ENCODE assay signal across 9 cellular contexts in the genomic region with DNA sequence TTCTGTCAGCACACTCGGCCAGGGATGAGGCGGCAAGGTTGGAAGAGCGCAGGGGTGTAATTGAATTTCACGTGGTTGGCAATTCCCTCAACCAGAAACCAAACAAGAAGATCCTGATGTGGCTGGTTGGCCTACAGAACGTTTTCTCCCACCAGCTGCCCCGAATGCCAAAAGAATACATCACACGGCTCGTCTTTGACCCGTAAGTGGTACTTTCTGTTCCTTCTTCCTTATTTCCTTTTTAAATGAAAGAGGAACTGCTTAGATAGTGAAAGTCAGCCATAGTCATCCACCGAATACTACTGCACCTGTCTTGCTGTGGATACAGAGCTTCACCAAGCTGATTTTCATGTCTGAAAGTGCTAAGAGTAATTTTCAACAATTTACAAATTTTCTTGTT.
DNase-seq lines count a peak whose midpoint lies in the region; ATAC-seq and TF ChIP-seq lines count a peak whose summit lies in the region.
"Had no signal": no experiment of that assay in that cellular context is flagged by ENCODE, and none has a peak within 500 bp of the region (broad histone marks: within the 10 kb centered on the region; RNA-seq: fewer than 3 reads in every experiment).

No MANE protein-coding gene starts in this region.

- no peaks in the 10 kb centered on the region for H3K4me1 ChIP-seq in neural progenitor cell

- no peaks in the 10 kb centered on the region for H3K79me2 ChIP-seq in neural progenitor cell (ENCODE audit: low read depth)

- H3K27me3 Mint-ChIP-seq in neural progenitor cell (ENCODE audit: insufficient read depth, low read depth) = peaks cover 2% of the 10 kb centered on the region

- H3K27ac Mint-ChIP-seq in neural progenitor cell = peak overlapping the region; percentile 4

- no peaks in the 10 kb centered on the region for H3K36me3 ChIP-seq in neural progenitor cell

- H3K4me2 ChIP-seq in neural progenitor cell = no peak overlapping the region

- no peak overlapping the region for H3K27ac ChIP-seq in neural progenitor cell

- H3K4me1 Mint-ChIP-seq in neural progenitor cell = no peaks in the 10 kb centered on the region

- H3K9me3 Mint-ChIP-seq in neural progenitor cell = no peaks in the 10 kb centered on the region

- no peaks in the 10 kb centered on the region for H4K20me1 ChIP-seq in neural progenitor cell (ENCODE audit: low read depth)

- DNase-seq in NB4 (ENCODE audit: low read depth) = peak; percentile 34
- no peak for DNase-seq in neural progenitor cell (ENCODE audit: low spot score)
- DNase-seq in activated CD4-positive, alpha-beta T cell treated with anti-CD3 and anti-CD28 coated beads, Interleukin-2, amount 50 U/mL, for 1 hour = no peak
- no peak for DNase-seq in SHP77 treated with DMSO at 0.1 percent for 48 hours (lab: John Stamatoyannopoulos, UW)
- no peak for DNase-seq in dedifferentiated amniotic fluid mesenchymal stem cell (ENCODE audit: extremely low spot score)
- no peak for DNase-seq in NCI-H526 (lab: John Stamatoyannopoulos, UW)

- TF ChIP-seq CTCF in NB4 (IDR thresholded peaks at IDR 0.05; ENCODE audit: low read depth, low read length) (no peak), neural progenitor cell (IDR thresholded peaks at IDR 0.05) (no peak)

- no peak overlapping the region for H2AFZ ChIP-seq in neural progenitor cell (replicated peaks)

- TF ChIP-seq POLR2A in NB4 (IDR thresholded peaks at IDR 0.05; ENCODE audit: extremely low read depth, insufficient read length) = no peak

- H3K27me3 ChIP-seq in neural progenitor cell = no peaks in the 10 kb centered on the region

- H3K36me3 Mint-ChIP-seq in neural progenitor cell = peaks cover 15% of the 10 kb centered on the region

- H3K4me3 Mint-ChIP-seq in neural progenitor cell = no peak overlapping the region

- H3K9ac ChIP-seq in neural progenitor cell = no peak overlapping the region

- no peaks in the 10 kb centered on the region for H3F3A ChIP-seq in neural progenitor cell (ENCODE audit: low read depth)

- no peaks in the 10 kb centered on the region for H3K9me3 ChIP-seq in neural progenitor cell (ENCODE audit: low read depth)

- no peak overlapping the region for H3K4me3 ChIP-seq in NB4 (ENCODE audit: low read depth, low read length)
- H3K4me3 ChIP-seq in neural progenitor cell = no peak overlapping the region

- ATAC-seq in GM18907 (IDR thresholded peaks at IDR 0.05; ENCODE audit: unreplicated experiment) = peak; percentile 100
- ATAC-seq in HG02763 (IDR thresholded peaks at IDR 0.05; ENCODE audit: unreplicated experiment) = peak; percentile 100
- ATAC-seq: HCT116 had no signal
